14 cellular contexts compared by ENCODE assay signal in genomic region chr1:200530551-200531261, GRCh38.
DNase-seq lines count a peak whose midpoint lies in the region; ATAC-seq and TF ChIP-seq lines count a peak whose summit lies in the region.
"Had no signal": no experiment of that assay in that cellular context is flagged by ENCODE, and none has a peak within 500 bp of the region (broad histone marks: within the 10 kb centered on the region; RNA-seq: fewer than 3 reads in every experiment).

No MANE protein-coding gene starts in this region.

- no peak overlapping the region for H2BK5ac ChIP-seq in trophoblast cell (ENCODE audit: low read depth, low read length, poor library complexity)

- H2AK5ac ChIP-seq in trophoblast cell (ENCODE audit: low read length), result no peak overlapping the region

- H3K79me2 ChIP-seq in OCI-LY3 (ENCODE audit: low read length) (no peaks in the 10 kb centered on the region), trophoblast cell (ENCODE audit: control insufficient read depth, insufficient read depth, low read length, poor library complexity) (no peaks in the 10 kb centered on the region)

- peak overlapping the region; percentile 60 for H3K4me3 ChIP-seq in OCI-LY3 (ENCODE audit: low read length)
- no peak overlapping the region for H3K4me3 ChIP-seq in trophoblast cell (ENCODE audit: low read depth, low read length)
- H3K4me3 ChIP-seq: gastrocnemius medialis, uterus had no signal

- H3K36me3 ChIP-seq in OCI-LY3 (replicated peaks; ENCODE audit: low read depth, low read length) (no peaks in the 10 kb centered on the region), trophoblast cell (ENCODE audit: control insufficient read depth in 1 of 2, insufficient read depth in 2 of 2, low read length in 2 of 2) (no peaks in the 10 kb centered on the region)
- H3K36me3 ChIP-seq: gastrocnemius medialis, neutrophil, uterus had no signal

- ATAC-seq in foreskin keratinocyte, result no peak
- ATAC-seq: gastrocnemius medialis had no signal

- H2AFZ ChIP-seq in OCI-LY3 (ENCODE audit: low read depth, low read length), result peak overlapping the region; percentile 73
- no peak overlapping the region for H2AFZ ChIP-seq in trophoblast cell (ENCODE audit: insufficient read depth, low read length, poor library complexity)

- H3K4me1 ChIP-seq in OCI-LY3 (ENCODE audit: low read length) (peaks cover 30% of the 10 kb centered on the region), foreskin keratinocyte (no peaks in the 10 kb centered on the region), trophoblast cell (ENCODE audit: control insufficient read depth in 1 of 2, insufficient read depth in 2 of 2, low read length in 2 of 2) (no peaks in the 10 kb centered on the region)
- H3K4me1 ChIP-seq: gastrocnemius medialis, uterus had no signal

- DNase-seq in activated CD4-positive, alpha-beta T cell treated with anti-CD3 and anti-CD28 coated beads, Interleukin-2, amount 50 U/mL, for 1 hour, result peak; percentile 39
- DNase-seq in central memory CD4-positive, alpha-beta T cell, result peak; percentile 69
- peak; percentile 6 for DNase-seq in stimulated activated CD8-positive, alpha-beta memory T cell treated with anti-CD3 and anti-CD28 coated beads, Interleukin-12 subunit alpha, Interleukin-12 subunit beta, amount 100 ng/mL, for 4 hours (ENCODE audit: low read depth)
- DNase-seq in foreskin keratinocyte (no peak), medulla oblongata (ENCODE audit: extremely low spot score) (no peak), trophoblast cell (no peak), GM19238 (ENCODE audit: insufficient read length, low spot score) (no peak)
- DNase-seq: dermis blood vessel endothelial cell, gastrocnemius medialis, kidney glomerular epithelial cell, NCI-H1105, uterus had no signal

- H3K27me3 ChIP-seq in OCI-LY3 (ENCODE audit: low read depth, low read length), result peaks cover 24% of the 10 kb centered on the region
- H3K27me3 ChIP-seq in foreskin keratinocyte, result peaks cover 11% of the 10 kb centered on the region
- H3K27me3 ChIP-seq in trophoblast cell (ENCODE audit: insufficient read depth, low read length), result no peaks in the 10 kb centered on the region
- H3K27me3 ChIP-seq: gastrocnemius medialis, neutrophil, uterus had no signal

- H3K4me2 ChIP-seq in OCI-LY3 (ENCODE audit: low read length) (peak overlapping the region; percentile 68), trophoblast cell (ENCODE audit: low read length) (no peak overlapping the region)

- no peak overlapping the region for H2BK120ac ChIP-seq in trophoblast cell (ENCODE audit: insufficient read depth, low read length, poor library complexity)

- no peaks in the 10 kb centered on the region for H3K79me1 ChIP-seq in trophoblast cell (ENCODE audit: low read length)

- no peak overlapping the region for H3K14ac ChIP-seq in trophoblast cell (ENCODE audit: low read length)

- H3K9me3 ChIP-seq in OCI-LY3 (ENCODE audit: insufficient read depth, low read length) (no peaks in the 10 kb centered on the region), trophoblast cell (ENCODE audit: insufficient read depth, low read depth, low read length) (peaks cover 2% of the 10 kb centered on the region)
- H3K9me3 ChIP-seq: gastrocnemius medialis, neutrophil, uterus had no signal

- H3K18ac ChIP-seq in trophoblast cell (ENCODE audit: low read length), result no peak overlapping the region

- no CpG with 5 or more reads among the region's 7 CpGs for WGBS in trophoblast cell (ENCODE audit: extremely low coverage, insufficient coverage, insufficient read length)

- no peak overlapping the region for H3K9ac ChIP-seq in OCI-LY3 (ENCODE audit: low read length)
- no peak overlapping the region for H3K9ac ChIP-seq in trophoblast cell (ENCODE audit: low read length)

- H4K8ac ChIP-seq in trophoblast cell (ENCODE audit: low read depth, low read length), result no peak overlapping the region

- no peak overlapping the region for H3K4ac ChIP-seq in trophoblast cell (ENCODE audit: low read depth, low read length)

- TF ChIP-seq CTCF in OCI-LY3 (IDR thresholded peaks at IDR 0.05; ENCODE audit: low read depth, low read length) (no peak), foreskin keratinocyte (conservative IDR thresholded peaks at IDR 0.05) (no peak)

- H4K91ac ChIP-seq in trophoblast cell (ENCODE audit: low read depth, low read length), result no peak overlapping the region

- no peak overlapping the region for H2BK12ac ChIP-seq in trophoblast cell (ENCODE audit: low read length)

- no peaks in the 10 kb centered on the region for H4K20me1 ChIP-seq in OCI-LY3 (ENCODE audit: insufficient read depth, low read length)

- no peak overlapping the region for H3K23ac ChIP-seq in trophoblast cell (ENCODE audit: low read length)

- H3K27ac ChIP-seq in OCI-LY3 (ENCODE audit: low read length) (no peak overlapping the region), foreskin keratinocyte (no peak overlapping the region), trophoblast cell (ENCODE audit: low read depth, low read length) (no peak overlapping the region)
- H3K27ac ChIP-seq: gastrocnemius medialis, neutrophil, uterus had no signal

- no peak overlapping the region for H4K12ac ChIP-seq in trophoblast cell (ENCODE audit: low read depth, low read length)

Comparison
In these comparisons a context has a peak if more than half of its experiments do, and no peak if none do; other contexts are left out.
1. DNase-seq: peak in activated CD4-positive, alpha-beta T cell treated with anti-CD3 and anti-CD28 coated beads, Interleukin-2, amount 50 U/mL, for 1 hour (single experiment), central memory CD4-positive, alpha-beta T cell (single experiment) and stimulated activated CD8-positive, alpha-beta memory T cell treated with anti-CD3 and anti-CD28 coated beads, Interleukin-12 subunit alpha, Interleukin-12 subunit beta, amount 100 ng/mL, for 4 hours (single experiment); none in foreskin keratinocyte (0 of 2), medulla oblongata (single experiment), trophoblast cell (0 of 2) and GM19238 (single experiment).